ENCODE assay signal across 1 cellular context in the genomic region with DNA sequence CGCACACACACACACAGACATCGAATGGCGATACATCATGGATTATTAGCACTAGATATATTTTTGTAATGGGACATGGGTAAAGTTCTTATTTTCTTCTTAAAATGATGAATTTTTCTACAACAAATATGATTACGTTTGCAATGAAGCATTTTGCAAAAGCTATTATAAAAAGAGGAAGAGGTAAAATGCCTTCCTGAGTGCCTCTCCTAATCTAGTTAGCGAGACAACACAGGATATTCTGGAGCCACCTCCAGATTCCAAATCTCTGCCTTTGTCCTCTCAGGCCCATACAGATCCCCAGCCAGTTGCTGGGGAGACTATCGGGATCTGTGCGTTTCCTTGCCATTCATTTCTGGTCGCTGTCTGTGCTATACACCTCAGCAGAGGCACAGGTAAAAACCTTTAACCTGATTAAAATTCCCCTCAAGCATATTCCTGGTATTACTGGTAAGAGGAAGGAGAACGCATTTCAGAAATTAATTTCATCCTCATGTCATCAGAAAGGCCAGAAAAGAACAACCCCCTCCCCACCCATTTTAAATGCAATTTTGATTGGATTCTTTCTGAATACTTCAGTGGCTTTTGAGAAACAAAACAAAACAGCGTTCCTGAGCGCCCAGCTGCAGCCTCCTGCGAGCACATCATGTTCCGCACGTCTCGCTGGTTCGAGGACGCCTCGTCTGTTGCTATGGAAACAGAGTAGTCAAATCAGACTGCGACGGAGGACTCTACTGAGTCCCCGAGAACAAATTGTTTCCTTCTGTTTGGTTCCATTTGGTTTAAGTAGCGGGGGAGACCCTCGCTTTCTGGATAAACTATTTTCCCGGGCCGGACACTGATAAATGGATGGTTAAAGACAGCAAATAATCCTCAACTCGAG.
TF ChIP-seq lines count a peak whose summit lies in the region.

No MANE protein-coding gene starts in this region.

TF ChIP-seq in GM12878, 131 proteins besides CTCF, POLR2A, EP300 and RAD21 (continued from another document):
- TF ChIP-seq, protein P1, sequence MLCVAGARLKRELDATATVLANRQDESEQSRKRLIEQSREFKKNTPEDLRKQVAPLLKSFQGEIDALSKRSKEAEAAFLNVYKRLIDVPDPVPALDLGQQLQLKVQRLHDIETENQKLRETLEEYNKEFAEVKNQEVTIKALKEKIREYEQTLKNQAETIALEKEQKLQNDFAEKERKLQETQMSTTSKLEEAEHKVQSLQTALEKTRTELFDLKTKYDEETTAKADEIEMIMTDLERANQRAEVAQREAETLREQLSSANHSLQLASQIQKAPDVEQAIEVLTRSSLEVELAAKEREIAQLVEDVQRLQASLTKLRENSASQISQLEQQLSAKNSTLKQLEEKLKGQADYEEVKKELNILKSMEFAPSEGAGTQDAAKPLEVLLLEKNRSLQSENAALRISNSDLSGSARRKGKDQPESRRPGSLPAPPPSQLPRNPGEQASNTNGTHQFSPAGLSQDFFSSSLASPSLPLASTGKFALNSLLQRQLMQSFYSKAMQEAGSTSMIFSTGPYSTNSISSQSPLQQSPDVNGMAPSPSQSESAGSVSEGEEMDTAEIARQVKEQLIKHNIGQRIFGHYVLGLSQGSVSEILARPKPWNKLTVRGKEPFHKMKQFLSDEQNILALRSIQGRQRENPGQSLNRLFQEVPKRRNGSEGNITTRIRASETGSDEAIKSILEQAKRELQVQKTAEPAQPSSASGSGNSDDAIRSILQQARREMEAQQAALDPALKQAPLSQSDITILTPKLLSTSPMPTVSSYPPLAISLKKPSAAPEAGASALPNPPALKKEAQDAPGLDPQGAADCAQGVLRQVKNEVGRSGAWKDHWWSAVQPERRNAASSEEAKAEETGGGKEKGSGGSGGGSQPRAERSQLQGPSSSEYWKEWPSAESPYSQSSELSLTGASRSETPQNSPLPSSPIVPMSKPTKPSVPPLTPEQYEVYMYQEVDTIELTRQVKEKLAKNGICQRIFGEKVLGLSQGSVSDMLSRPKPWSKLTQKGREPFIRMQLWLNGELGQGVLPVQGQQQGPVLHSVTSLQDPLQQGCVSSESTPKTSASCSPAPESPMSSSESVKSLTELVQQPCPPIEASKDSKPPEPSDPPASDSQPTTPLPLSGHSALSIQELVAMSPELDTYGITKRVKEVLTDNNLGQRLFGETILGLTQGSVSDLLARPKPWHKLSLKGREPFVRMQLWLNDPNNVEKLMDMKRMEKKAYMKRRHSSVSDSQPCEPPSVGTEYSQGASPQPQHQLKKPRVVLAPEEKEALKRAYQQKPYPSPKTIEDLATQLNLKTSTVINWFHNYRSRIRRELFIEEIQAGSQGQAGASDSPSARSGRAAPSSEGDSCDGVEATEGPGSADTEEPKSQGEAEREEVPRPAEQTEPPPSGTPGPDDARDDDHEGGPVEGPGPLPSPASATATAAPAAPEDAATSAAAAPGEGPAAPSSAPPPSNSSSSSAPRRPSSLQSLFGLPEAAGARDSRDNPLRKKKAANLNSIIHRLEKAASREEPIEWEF (IDR thresholded peaks at IDR 0.05; ENCODE audit: insufficient replicate concordance, low read depth, low read length) = no peak
- TF ChIP-seq, protein P2, sequence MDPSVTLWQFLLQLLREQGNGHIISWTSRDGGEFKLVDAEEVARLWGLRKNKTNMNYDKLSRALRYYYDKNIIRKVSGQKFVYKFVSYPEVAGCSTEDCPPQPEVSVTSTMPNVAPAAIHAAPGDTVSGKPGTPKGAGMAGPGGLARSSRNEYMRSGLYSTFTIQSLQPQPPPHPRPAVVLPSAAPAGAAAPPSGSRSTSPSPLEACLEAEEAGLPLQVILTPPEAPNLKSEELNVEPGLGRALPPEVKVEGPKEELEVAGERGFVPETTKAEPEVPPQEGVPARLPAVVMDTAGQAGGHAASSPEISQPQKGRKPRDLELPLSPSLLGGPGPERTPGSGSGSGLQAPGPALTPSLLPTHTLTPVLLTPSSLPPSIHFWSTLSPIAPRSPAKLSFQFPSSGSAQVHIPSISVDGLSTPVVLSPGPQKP (IDR thresholded peaks at IDR 0.05; ENCODE audit: low read depth, low read length) = no peak
- TF ChIP-seq, protein P3, sequence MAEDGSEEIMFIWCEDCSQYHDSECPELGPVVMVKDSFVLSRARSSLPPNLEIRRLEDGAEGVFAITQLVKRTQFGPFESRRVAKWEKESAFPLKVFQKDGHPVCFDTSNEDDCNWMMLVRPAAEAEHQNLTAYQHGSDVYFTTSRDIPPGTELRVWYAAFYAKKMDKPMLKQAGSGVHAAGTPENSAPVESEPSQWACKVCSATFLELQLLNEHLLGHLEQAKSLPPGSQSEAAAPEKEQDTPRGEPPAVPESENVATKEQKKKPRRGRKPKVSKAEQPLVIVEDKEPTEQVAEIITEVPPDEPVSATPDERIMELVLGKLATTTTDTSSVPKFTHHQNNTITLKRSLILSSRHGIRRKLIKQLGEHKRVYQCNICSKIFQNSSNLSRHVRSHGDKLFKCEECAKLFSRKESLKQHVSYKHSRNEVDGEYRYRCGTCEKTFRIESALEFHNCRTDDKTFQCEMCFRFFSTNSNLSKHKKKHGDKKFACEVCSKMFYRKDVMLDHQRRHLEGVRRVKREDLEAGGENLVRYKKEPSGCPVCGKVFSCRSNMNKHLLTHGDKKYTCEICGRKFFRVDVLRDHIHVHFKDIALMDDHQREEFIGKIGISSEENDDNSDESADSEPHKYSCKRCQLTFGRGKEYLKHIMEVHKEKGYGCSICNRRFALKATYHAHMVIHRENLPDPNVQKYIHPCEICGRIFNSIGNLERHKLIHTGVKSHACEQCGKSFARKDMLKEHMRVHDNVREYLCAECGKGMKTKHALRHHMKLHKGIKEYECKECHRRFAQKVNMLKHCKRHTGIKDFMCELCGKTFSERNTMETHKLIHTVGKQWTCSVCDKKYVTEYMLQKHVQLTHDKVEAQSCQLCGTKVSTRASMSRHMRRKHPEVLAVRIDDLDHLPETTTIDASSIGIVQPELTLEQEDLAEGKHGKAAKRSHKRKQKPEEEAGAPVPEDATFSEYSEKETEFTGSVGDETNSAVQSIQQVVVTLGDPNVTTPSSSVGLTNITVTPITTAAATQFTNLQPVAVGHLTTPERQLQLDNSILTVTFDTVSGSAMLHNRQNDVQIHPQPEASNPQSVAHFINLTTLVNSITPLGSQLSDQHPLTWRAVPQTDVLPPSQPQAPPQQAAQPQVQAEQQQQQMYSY (CRISPR knock-in tag; IDR thresholded peaks at IDR 0.05) = no peak
- TF ChIP-seq SRF (IDR thresholded peaks at IDR 0.05; ENCODE audit: low read depth in 2 of 2, low read length in 2 of 2) (no peak), WRNIP1 (IDR thresholded peaks at IDR 0.05; ENCODE audit: borderline replicate concordance, low read depth, low read length) (no peak), RFX5 (IDR thresholded peaks at IDR 0.05; ENCODE audit: low read depth, low read length) (peak; percentile 83), NR2C1 (IDR thresholded peaks at IDR 0.05) (no peak), MTA2 (IDR thresholded peaks at IDR 0.05; ENCODE audit: low read depth) (no peak), SIN3A (IDR thresholded peaks at IDR 0.05; ENCODE audit: low read depth, low read length) (peak; percentile 72; the same call in 1 of the 2 replicates), RCOR1 (conservative IDR thresholded peaks at IDR 0.05; ENCODE audit: low read depth, low read length) (no peak), CBFB (IDR thresholded peaks at IDR 0.05; ENCODE audit: low read depth) (no peak), SPI1 (IDR thresholded peaks at IDR 0.05; ENCODE audit: borderline replicate concordance, insufficient read depth, low read depth, low read length) (peak; percentile 48; the same call in 1 of the 2 replicates), FOXK2 (IDR thresholded peaks at IDR 0.05) (no peak), GATAD2B (conservative IDR thresholded peaks at IDR 0.05; ENCODE audit: low read depth) (no peak), DPF2 (IDR thresholded peaks at IDR 0.05) (no peak), RAD51 (IDR thresholded peaks at IDR 0.05) (no peak), TAF1 (IDR thresholded peaks at IDR 0.05; ENCODE audit: borderline replicate concordance, low read depth, low read length) (no peak), TCF7 (IDR thresholded peaks at IDR 0.05; ENCODE audit: borderline replicate concordance) (no peak), POLR2AphosphoS5 (IDR thresholded peaks at IDR 0.05; ENCODE audit: low read length) (no peak), CREM (IDR thresholded peaks at IDR 0.05; ENCODE audit: low read depth) (no peak), CREB1 (IDR thresholded peaks at IDR 0.05; ENCODE audit: low read depth) (no peak), STAT1 (conservative IDR thresholded peaks at IDR 0.05) (no peak), CBX5 (IDR thresholded peaks at IDR 0.05; ENCODE audit: low read depth) (no peak)
- TF ChIP-seq, protein P4, sequence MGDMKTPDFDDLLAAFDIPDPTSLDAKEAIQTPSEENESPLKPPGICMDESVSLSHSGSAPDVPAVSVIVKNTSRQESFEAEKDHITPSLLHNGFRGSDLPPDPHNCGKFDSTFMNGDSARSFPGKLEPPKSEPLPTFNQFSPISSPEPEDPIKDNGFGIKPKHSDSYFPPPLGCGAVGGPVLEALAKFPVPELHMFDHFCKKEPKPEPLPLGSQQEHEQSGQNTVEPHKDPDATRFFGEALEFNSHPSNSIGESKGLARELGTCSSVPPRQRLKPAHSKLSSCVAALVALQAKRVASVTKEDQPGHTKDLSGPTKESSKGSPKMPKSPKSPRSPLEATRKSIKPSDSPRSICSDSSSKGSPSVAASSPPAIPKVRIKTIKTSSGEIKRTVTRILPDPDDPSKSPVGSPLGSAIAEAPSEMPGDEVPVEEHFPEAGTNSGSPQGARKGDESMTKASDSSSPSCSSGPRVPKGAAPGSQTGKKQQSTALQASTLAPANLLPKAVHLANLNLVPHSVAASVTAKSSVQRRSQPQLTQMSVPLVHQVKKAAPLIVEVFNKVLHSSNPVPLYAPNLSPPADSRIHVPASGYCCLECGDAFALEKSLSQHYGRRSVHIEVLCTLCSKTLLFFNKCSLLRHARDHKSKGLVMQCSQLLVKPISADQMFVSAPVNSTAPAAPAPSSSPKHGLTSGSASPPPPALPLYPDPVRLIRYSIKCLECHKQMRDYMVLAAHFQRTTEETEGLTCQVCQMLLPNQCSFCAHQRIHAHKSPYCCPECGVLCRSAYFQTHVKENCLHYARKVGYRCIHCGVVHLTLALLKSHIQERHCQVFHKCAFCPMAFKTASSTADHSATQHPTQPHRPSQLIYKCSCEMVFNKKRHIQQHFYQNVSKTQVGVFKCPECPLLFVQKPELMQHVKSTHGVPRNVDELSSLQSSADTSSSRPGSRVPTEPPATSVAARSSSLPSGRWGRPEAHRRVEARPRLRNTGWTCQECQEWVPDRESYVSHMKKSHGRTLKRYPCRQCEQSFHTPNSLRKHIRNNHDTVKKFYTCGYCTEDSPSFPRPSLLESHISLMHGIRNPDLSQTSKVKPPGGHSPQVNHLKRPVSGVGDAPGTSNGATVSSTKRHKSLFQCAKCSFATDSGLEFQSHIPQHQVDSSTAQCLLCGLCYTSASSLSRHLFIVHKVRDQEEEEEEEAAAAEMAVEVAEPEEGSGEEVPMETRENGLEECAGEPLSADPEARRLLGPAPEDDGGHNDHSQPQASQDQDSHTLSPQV (IDR thresholded peaks at IDR 0.05) = no peak
- TF ChIP-seq, protein P5, sequence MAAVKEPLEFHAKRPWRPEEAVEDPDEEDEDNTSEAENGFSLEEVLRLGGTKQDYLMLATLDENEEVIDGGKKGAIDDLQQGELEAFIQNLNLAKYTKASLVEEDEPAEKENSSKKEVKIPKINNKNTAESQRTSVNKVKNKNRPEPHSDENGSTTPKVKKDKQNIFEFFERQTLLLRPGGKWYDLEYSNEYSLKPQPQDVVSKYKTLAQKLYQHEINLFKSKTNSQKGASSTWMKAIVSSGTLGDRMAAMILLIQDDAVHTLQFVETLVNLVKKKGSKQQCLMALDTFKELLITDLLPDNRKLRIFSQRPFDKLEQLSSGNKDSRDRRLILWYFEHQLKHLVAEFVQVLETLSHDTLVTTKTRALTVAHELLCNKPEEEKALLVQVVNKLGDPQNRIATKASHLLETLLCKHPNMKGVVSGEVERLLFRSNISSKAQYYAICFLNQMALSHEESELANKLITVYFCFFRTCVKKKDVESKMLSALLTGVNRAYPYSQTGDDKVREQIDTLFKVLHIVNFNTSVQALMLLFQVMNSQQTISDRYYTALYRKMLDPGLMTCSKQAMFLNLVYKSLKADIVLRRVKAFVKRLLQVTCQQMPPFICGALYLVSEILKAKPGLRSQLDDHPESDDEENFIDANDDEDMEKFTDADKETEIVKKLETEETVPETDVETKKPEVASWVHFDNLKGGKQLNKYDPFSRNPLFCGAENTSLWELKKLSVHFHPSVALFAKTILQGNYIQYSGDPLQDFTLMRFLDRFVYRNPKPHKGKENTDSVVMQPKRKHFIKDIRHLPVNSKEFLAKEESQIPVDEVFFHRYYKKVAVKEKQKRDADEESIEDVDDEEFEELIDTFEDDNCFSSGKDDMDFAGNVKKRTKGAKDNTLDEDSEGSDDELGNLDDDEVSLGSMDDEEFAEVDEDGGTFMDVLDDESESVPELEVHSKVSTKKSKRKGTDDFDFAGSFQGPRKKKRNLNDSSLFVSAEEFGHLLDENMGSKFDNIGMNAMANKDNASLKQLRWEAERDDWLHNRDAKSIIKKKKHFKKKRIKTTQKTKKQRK (IDR thresholded peaks at IDR 0.05; ENCODE audit: low read depth, low read length) = no peak
- TF ChIP-seq, protein P6, sequence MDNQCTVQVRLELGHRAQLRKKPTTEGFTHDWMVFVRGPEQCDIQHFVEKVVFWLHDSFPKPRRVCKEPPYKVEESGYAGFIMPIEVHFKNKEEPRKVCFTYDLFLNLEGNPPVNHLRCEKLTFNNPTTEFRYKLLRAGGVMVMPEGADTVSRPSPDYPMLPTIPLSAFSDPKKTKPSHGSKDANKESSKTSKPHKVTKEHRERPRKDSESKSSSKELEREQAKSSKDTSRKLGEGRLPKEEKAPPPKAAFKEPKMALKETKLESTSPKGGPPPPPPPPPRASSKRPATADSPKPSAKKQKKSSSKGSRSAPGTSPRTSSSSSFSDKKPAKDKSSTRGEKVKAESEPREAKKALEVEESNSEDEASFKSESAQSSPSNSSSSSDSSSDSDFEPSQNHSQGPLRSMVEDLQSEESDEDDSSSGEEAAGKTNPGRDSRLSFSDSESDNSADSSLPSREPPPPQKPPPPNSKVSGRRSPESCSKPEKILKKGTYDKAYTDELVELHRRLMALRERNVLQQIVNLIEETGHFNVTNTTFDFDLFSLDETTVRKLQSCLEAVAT (IDR thresholded peaks at IDR 0.05) = peak; percentile 53; the same call in 1 of the 2 replicates
- TF ChIP-seq, protein P7, sequence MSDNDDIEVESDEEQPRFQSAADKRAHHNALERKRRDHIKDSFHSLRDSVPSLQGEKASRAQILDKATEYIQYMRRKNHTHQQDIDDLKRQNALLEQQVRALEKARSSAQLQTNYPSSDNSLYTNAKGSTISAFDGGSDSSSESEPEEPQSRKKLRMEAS (IDR thresholded peaks at IDR 0.05; ENCODE audit: low read depth, low read length) = peak; percentile 86
- TF ChIP-seq, protein P8, sequence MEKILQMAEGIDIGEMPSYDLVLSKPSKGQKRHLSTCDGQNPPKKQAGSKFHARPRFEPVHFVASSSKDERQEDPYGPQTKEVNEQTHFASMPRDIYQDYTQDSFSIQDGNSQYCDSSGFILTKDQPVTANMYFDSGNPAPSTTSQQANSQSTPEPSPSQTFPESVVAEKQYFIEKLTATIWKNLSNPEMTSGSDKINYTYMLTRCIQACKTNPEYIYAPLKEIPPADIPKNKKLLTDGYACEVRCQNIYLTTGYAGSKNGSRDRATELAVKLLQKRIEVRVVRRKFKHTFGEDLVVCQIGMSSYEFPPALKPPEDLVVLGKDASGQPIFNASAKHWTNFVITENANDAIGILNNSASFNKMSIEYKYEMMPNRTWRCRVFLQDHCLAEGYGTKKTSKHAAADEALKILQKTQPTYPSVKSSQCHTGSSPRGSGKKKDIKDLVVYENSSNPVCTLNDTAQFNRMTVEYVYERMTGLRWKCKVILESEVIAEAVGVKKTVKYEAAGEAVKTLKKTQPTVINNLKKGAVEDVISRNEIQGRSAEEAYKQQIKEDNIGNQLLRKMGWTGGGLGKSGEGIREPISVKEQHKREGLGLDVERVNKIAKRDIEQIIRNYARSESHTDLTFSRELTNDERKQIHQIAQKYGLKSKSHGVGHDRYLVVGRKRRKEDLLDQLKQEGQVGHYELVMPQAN (conservative IDR thresholded peaks at IDR 0.05) = 0 out of 2 replicates have a peak, but pooled peaks have one; percentile 64
